In genomic region chr2:84861539-84861938, GRCh38 we compare ENCODE assay signal across 1 cellular context.
TF ChIP-seq lines count a peak whose summit lies in the region.

No MANE protein-coding gene starts in this region.

TF ChIP-seq in WTC11, 78 proteins besides CTCF, POLR2A, EP300 and RAD21 (continued from another document):
- TF ChIP-seq MAX (CRISPR knock-in tag; IDR thresholded peaks at IDR 0.05) (no peak), TCF7 (CRISPR knock-in tag; IDR thresholded peaks at IDR 0.05; ENCODE audit: low read depth) (no peak), TEAD4 (CRISPR knock-in tag; IDR thresholded peaks at IDR 0.05) (no peak)
TF ChIP-seq in WTC11: peak in this region for 0.
